In the genomic region with DNA sequence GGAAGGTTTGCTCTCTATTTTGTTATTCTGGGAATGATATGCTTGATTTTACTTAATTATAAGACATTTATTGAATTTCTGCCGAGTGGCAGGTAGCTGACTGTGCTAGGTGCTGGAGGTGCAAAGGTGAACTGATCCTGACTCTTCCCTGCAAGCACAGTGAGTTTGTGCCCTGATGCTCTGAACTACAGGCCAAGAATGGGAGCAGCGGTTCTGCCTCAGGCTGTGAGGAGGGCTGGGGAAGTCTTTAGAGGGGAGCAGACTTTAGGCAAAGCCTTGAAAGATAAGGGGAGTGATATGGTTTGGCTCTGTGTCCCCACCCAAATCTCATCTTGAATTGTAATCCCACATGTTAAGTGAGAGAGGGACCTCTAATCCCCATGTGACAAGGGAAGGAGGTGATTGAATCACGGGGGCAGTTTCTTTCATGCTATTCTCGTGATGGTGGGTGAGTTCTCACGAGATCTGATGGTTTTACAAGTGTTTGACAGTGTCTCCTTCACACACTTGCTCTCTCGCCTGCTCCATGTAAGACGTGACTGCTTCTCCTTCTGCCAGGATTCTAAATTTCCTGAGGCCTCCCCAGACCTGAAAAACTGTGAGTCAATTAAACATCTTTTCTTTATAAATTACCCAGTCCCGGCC, we compare ENCODE assay signal across 1 cellular context.
TF ChIP-seq lines count a peak whose summit lies in the region.

No MANE protein-coding gene starts in this region.

TF ChIP-seq in HepG2, 621 proteins besides CTCF, POLR2A, EP300 and RAD21 (continued from another document):
- TF ChIP-seq, protein P1, sequence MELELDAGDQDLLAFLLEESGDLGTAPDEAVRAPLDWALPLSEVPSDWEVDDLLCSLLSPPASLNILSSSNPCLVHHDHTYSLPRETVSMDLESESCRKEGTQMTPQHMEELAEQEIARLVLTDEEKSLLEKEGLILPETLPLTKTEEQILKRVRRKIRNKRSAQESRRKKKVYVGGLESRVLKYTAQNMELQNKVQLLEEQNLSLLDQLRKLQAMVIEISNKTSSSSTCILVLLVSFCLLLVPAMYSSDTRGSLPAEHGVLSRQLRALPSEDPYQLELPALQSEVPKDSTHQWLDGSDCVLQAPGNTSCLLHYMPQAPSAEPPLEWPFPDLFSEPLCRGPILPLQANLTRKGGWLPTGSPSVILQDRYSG (CRISPR knock-in tag; IDR thresholded peaks at IDR 0.05): no peak
- TF ChIP-seq CENPBD1 (CRISPR knock-in tag; IDR thresholded peaks at IDR 0.05; ENCODE audit: borderline replicate concordance, low read depth) (no peak), IKZF5 (CRISPR knock-in tag; IDR thresholded peaks at IDR 0.05) (0 out of 2 replicates have a peak, but pooled peaks have one; percentile 5), SNAPC5 (CRISPR knock-in tag; IDR thresholded peaks at IDR 0.05; ENCODE audit: borderline replicate concordance) (0 out of 2 replicates have a peak, but pooled peaks have one; percentile 41), MAFG (CRISPR knock-in tag; IDR thresholded peaks at IDR 0.05) (no peak), PHF8 (CRISPR knock-in tag; IDR thresholded peaks at IDR 0.05) (peak; percentile 28; the same call in 1 of the 2 replicates), ZBTB34 (CRISPR knock-in tag; IDR thresholded peaks at IDR 0.05) (0 out of 2 replicates have a peak, but pooled peaks have one; percentile 18), HNF4A (CRISPR knock-in tag; IDR thresholded peaks at IDR 0.05) (0 out of 2 replicates have a peak, but pooled peaks have one; percentile 29), ZNF264 (CRISPR knock-in tag; IDR thresholded peaks at IDR 0.05) (peak; percentile 98), JUND (CRISPR knock-in tag; IDR thresholded peaks at IDR 0.05) (no peak)
- TF ChIP-seq, protein P2, sequence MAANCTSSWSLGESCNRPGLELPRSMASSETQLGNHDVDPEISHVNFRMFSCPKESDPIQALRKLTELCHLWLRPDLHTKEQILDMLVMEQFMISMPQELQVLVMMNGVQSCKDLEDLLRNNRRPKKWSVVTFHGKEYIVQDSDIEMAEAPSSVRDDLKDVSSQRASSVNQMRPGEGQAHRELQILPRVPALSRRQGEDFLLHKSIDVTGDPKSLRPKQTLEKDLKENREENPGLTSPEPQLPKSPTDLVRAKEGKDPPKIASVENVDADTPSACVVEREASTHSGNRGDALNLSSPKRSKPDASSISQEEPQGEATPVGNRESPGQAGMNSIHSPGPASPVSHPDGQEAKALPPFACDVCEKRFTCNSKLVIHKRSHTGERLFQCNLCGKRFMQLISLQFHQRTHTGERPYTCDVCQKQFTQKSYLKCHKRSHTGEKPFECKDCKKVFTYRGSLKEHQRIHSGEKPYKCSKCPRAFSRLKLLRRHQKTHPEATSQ (CRISPR knock-in tag; IDR thresholded peaks at IDR 0.05; ENCODE audit: borderline replicate concordance): 0 out of 2 replicates have a peak, but pooled peaks have one; percentile 52
TF ChIP-seq in HepG2: peak in this region for 11.
